In the genomic region with DNA sequence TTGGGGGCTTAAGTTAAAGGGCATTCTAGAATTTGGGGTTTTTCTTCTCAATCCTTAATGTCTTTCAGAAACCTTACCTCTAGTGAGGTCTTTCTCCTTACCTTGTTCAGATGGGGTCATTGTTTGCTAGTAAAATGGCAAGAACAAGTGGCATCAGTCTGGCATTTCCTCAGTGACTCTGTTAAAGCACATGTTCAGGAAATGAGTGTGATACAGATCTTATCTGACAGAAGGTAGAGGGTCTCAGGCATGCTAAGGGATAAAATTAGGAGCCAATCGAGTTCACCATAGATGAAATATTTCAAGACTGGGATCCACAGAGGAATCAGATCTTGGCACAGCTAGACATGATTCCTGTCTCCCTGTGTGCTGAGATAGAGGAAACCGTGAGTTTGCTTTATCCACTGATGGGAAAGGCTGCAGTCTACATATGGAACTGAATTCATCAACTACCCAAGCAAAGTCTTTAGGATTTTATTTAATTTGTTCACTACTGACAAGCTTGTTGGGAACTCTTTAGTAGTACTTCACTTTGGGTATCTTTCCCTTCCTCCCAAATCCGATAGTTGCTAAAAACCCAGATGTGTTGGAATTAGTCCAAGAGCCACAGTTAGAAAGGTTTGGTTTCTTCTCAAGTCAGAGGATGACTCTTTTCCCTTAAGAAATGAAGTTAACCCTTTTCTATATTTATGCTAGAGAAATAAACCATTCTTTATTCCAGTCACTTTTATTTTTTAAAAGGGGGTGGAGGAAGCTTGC, we compare ENCODE assay signal across 9 cellular contexts.
"Had no signal": no experiment of that assay in that cellular context is flagged by ENCODE, and none has a peak within 500 bp of the region (broad histone marks: within the 10 kb centered on the region; RNA-seq: fewer than 3 reads in every experiment).

No MANE protein-coding gene starts in this region.

- H3K4me1 ChIP-seq: foreskin keratinocyte, tibial artery had no signal

- H3K27me3 ChIP-seq: foreskin keratinocyte, tibial artery had no signal

- H3K27ac ChIP-seq: foreskin keratinocyte, tibial artery had no signal

- H3K9me3 ChIP-seq: tibial artery had no signal

- ATAC-seq: activated naive CD4-positive, alpha-beta T cell treated with anti-CD3 and anti-CD28 coated beads, Interleukin-2, amount 50 U/mL, for 72 hours; foreskin keratinocyte had no signal

- H3K4me3 ChIP-seq: tibial artery had no signal

- DNase-seq: activated CD4-positive, alpha-beta T cell treated with anti-CD3 and anti-CD28 coated beads, Interleukin-2, amount 50 U/mL, for 1 hour; activated effector memory CD4-positive, alpha-beta T cell treated with Interleukin-2 at 50 U/mL for 16 hours; amniotic stem cell; foreskin keratinocyte; left colon; nephron progenitor cell; stimulated activated CD4-positive, alpha-beta T cell treated with anti-CD3 and anti-CD28 coated beads, Interleukin-4, amount 100 ng/mL, for 24 hours; tibial artery had no signal
